Comparison of ENCODE assay signal across 9 cellular contexts in genomic region chr1:109788695-109789521, GRCh38. TPM values are rescaled to one million over a fixed set of nuclear protein-coding genes. Genes with fewer than 3 reads are reported as not detected.
DNase-seq lines count a peak whose midpoint lies in the region; ATAC-seq and TF ChIP-seq lines count a peak whose summit lies in the region.
"Had no signal": no experiment of that assay in that cellular context is flagged by ENCODE, and none has a peak within 500 bp of the region (broad histone marks: within the 10 kb centered on the region; RNA-seq: fewer than 3 reads in every experiment).

No MANE protein-coding gene starts in this region.

- peaks cover 56% of the 10 kb centered on the region for H3K4me1 Mint-ChIP-seq in activated CD4-positive, alpha-beta T cell treated with anti-CD3 and anti-CD28 coated beads, Interleukin-2, amount 10 ng/mL, durations not matched to agents 24 days and 14 days

- ATAC-seq in sciatic nerve: no peak
- no peak for ATAC-seq in HG03039 (IDR thresholded peaks at IDR 0.05; ENCODE audit: unreplicated experiment)

- H3K27me3 ChIP-seq in colonic mucosa: no peaks in the 10 kb centered on the region

- H3K36me3 Mint-ChIP-seq in activated CD4-positive, alpha-beta T cell treated with anti-CD3 and anti-CD28 coated beads, Interleukin-2, amount 10 ng/mL, durations not matched to agents 24 days and 14 days (ENCODE audit: low read depth): no peaks in the 10 kb centered on the region

- H3K4me1 ChIP-seq in colonic mucosa: peaks cover 19% of the 10 kb centered on the region

- H3K4me3 ChIP-seq in colonic mucosa: no peak overlapping the region

- H3K27ac ChIP-seq in colonic mucosa: no peak overlapping the region

- peak overlapping the region; percentile 1 for H3K4me3 Mint-ChIP-seq in activated CD4-positive, alpha-beta T cell treated with anti-CD3 and anti-CD28 coated beads, Interleukin-2, amount 10 ng/mL, durations not matched to agents 24 days and 14 days
- H3K4me3 Mint-ChIP-seq: activated B cell treated with CpG ODN at 0.5 μM for 24 hours had no signal

- no peaks in the 10 kb centered on the region for H3K9me3 Mint-ChIP-seq in activated CD4-positive, alpha-beta T cell treated with anti-CD3 and anti-CD28 coated beads, Interleukin-2, amount 10 ng/mL, durations not matched to agents 24 days and 14 days
- H3K9me3 Mint-ChIP-seq: activated B cell treated with CpG ODN at 0.5 μM for 24 hours had no signal

- no peaks in the 10 kb centered on the region for H3K36me3 ChIP-seq in colonic mucosa

- peak overlapping the region in 1 of 2 donors; percentile 4 for H3K9ac ChIP-seq in colonic mucosa (ENCODE audit: low read depth in 2 of 2, low read length in 2 of 2)

- H3K27ac Mint-ChIP-seq in activated CD4-positive, alpha-beta T cell treated with anti-CD3 and anti-CD28 coated beads, Interleukin-2, amount 10 ng/mL, durations not matched to agents 24 days and 14 days: peak overlapping the region; percentile 95
- H3K27ac Mint-ChIP-seq: activated B cell treated with CpG ODN at 0.5 μM for 24 hours had no signal

- no peaks in the 10 kb centered on the region for H3K9me3 ChIP-seq in colonic mucosa

- no peak for DNase-seq in activated CD4-positive, alpha-beta T cell treated with anti-CD3 and anti-CD28 coated beads, Interleukin-2, amount 10 ng/mL, durations not matched to agents 24 days and 14 days
- DNase-seq in activated CD4-positive, alpha-beta T cell treated with anti-CD3 and anti-CD28 coated beads for 1 hour: no peak
- DNase-seq in NOMO-1 treated with dmso at 0.1 percent for 144 hours (lab: John Stamatoyannopoulos, UW; ENCODE audit: unreplicated experiment): peak; percentile 60
- DNase-seq in colonic mucosa: peak; percentile 18
- DNase-seq in sciatic nerve (ENCODE audit: low spot score): peak; percentile 47
- no peak for DNase-seq in NCI-H2081 treated with DMSO at 0.1 percent for 48 hours (lab: John Stamatoyannopoulos, UW)
- DNase-seq in cortex of kidney (lab: John Stamatoyannopoulos, UW): no peak
- DNase-seq: activated B cell treated with CpG ODN at 0.5 μM for 24 hours had no signal

- intact Hi-C loops in activated CD4-positive, alpha-beta T cell treated with anti-CD3 and anti-CD28 coated beads, Interleukin-2, amount 10 ng/mL, durations not matched to agents 24 days and 14 days (cut with micrococcal nuclease): no loop called here
- intact Hi-C loops in colonic mucosa (cut with DNase I) (no loop called here), sciatic nerve (cut with DNase I) (no loop called here)

- no peak for TF ChIP-seq CTCF in colonic mucosa (IDR thresholded peaks at IDR 0.05)

- no peaks in the 10 kb centered on the region for H3K27me3 Mint-ChIP-seq in activated CD4-positive, alpha-beta T cell treated with anti-CD3 and anti-CD28 coated beads, Interleukin-2, amount 10 ng/mL, durations not matched to agents 24 days and 14 days

RNA-seq across cellular contexts. Expression of gene EPS8L3, which starts 25.2 kb away (rescaled TPM):
- not detected in 2 replicates for total RNA-seq in activated CD4-positive, alpha-beta T cell treated with anti-CD3 and anti-CD28 coated beads, Interleukin-2, amount 10 ng/mL, durations not matched to agents 24 days and 14 days
- 100 to 1,000 TPM; 283 to 290 TPM for total RNA-seq in colonic mucosa
- not detected for total RNA-seq in sciatic nerve
- total RNA-seq: activated B cell treated with CpG ODN at 0.5 μM for 24 hours had no signal

RNA-seq across cellular contexts. Expression of gene GSTM3, which starts 48.1 kb away (rescaled TPM):
- 12.4 and 13.0 TPM in 2 replicates for total RNA-seq in activated CD4-positive, alpha-beta T cell treated with anti-CD3 and anti-CD28 coated beads, Interleukin-2, amount 10 ng/mL, durations not matched to agents 24 days and 14 days
- total RNA-seq in colonic mucosa (10 to 100 TPM in 1 of 2 donors, 1 to 10 TPM in 1; 4.9 to 24.6 TPM), sciatic nerve (104 TPM)

Comparison
In these comparisons a context has a peak if more than half of its experiments do, and no peak if none do; other contexts are left out.
1. DNase-seq: peak in NOMO-1 treated with dmso at 0.1 percent for 144 hours (single experiment), colonic mucosa (single experiment) and sciatic nerve (single experiment); none in activated CD4-positive, alpha-beta T cell treated with anti-CD3 and anti-CD28 coated beads, Interleukin-2, amount 10 ng/mL, durations not matched to agents 24 days and 14 days (single experiment), activated CD4-positive, alpha-beta T cell treated with anti-CD3 and anti-CD28 coated beads for 1 hour (single experiment), NCI-H2081 treated with DMSO at 0.1 percent for 48 hours (single experiment) and cortex of kidney (single experiment).
2. RNA of gene EPS8L3, which starts 25.2 kb away (total RNA-seq): 283 to 290 TPM in colonic mucosa; not detected in activated CD4-positive, alpha-beta T cell treated with anti-CD3 and anti-CD28 coated beads, Interleukin-2, amount 10 ng/mL, durations not matched to agents 24 days and 14 days and not detected in sciatic nerve (single experiment); every median in the first group is over 100 times any median in the second.